ENCODE assay signal across 8 cellular contexts in genomic region chr10:72336259-72337038, GRCh38. TPM values are rescaled to one million over a fixed set of nuclear protein-coding genes. Genes with fewer than 3 reads are reported as not detected.
DNase-seq lines count a peak whose midpoint lies in the region; ATAC-seq and TF ChIP-seq lines count a peak whose summit lies in the region.

No MANE protein-coding gene starts in this region.

- CTCF ChIA-PET in activated CD4-positive, alpha-beta memory T cell treated with anti-CD3 and anti-CD28 coated beads for 36 hours (lab: Charles Lee), result interaction anchor here (0.5 to 8.9 kb wide), 53 partner anchors 9 to 440 kb away, joined by 3 to 183 read pairs (median 5); partner anchors contain the start of genes ANAPC16, ASCC1, DDIT4 and SPOCK2

- intact Hi-C loops in activated CD4-positive, alpha-beta memory T cell treated with anti-CD3 and anti-CD28 coated beads for 36 hours (cut with micrococcal nuclease), result loop anchor here (10.0 kb wide), 2 partner anchors 372 to 612 kb away; partner anchors contain the start of gene CHST3
- intact Hi-C loops in sigmoid colon (cut with DNase I), result loop anchor here (2.0 to 10.0 kb wide), 6 partner anchors 62 to 442 kb away; partner anchors contain the start of genes ANAPC16 and ASCC1

- TF ChIP-seq EP300 in gastroesophageal sphincter (IDR thresholded peaks at IDR 0.05) (no peak), sigmoid colon (IDR thresholded peaks at IDR 0.05) (no peak)

- peaks cover 66% of the 10 kb centered on the region for H3K4me1 Mint-ChIP-seq in activated CD4-positive, alpha-beta memory T cell treated with anti-CD3 and anti-CD28 coated beads for 36 hours (ENCODE audit: low read depth)

- ATAC-seq in gastroesophageal sphincter, result no peak

- H3K4me1 ChIP-seq in gastroesophageal sphincter (peaks cover 0 to 75% (median 51%) of the 10 kb centered on the region in 3 donors), sigmoid colon (peaks cover 0 to 55% (median 48%) of the 10 kb centered on the region in 4 donors)

- H3K36me3 Mint-ChIP-seq in activated CD4-positive, alpha-beta memory T cell treated with anti-CD3 and anti-CD28 coated beads for 36 hours, result peaks cover 20% of the 10 kb centered on the region

- H3K27me3 Mint-ChIP-seq in activated CD4-positive, alpha-beta memory T cell treated with anti-CD3 and anti-CD28 coated beads for 36 hours, result no peaks in the 10 kb centered on the region

- H3K36me3 ChIP-seq in gastroesophageal sphincter (peaks cover 0 to 71% of the 10 kb centered on the region in 2 donors), sigmoid colon (peaks cover 13 to 68% (median 32%) of the 10 kb centered on the region in 4 donors)

- H3K27ac ChIP-seq in gastroesophageal sphincter (peak overlapping the region; percentile 4 to 91 (median 86)), sigmoid colon (peak overlapping the region; percentile 75 to 87 (median 80))

- TF ChIP-seq POLR2A in gastroesophageal sphincter (IDR thresholded peaks at IDR 0.05) (no peak), sigmoid colon (IDR thresholded peaks at IDR 0.05) (no peak)

- peak overlapping the region; percentile 55 for H3K4me3 Mint-ChIP-seq in activated CD4-positive, alpha-beta memory T cell treated with anti-CD3 and anti-CD28 coated beads for 36 hours

- TF ChIP-seq CTCF in GM12865 (IDR thresholded peaks at IDR 0.05; ENCODE audit: insufficient read depth, low read depth, low read length, missing control alignments) (no peak), gastroesophageal sphincter (IDR thresholded peaks at IDR 0.05) (no peak), sigmoid colon (IDR thresholded peaks at IDR 0.05) (no peak)

- DNase-seq in GM12865 (ENCODE audit: low read depth) (no peak), sigmoid colon (no peak), NCI-H524 (lab: John Stamatoyannopoulos, UW) (no peak), NCI-H2081 (lab: John Stamatoyannopoulos, UW) (no peak), CD1c-positive myeloid dendritic cell (ENCODE audit: extremely low spot score) (no peak), DMS79 (lab: John Stamatoyannopoulos, UW) (no peak)
- peak; percentile 17 for DNase-seq in activated CD4-positive, alpha-beta memory T cell treated with anti-CD3 and anti-CD28 coated beads for 36 hours

- H3K9me3 ChIP-seq in gastroesophageal sphincter (no peaks in the 10 kb centered on the region), sigmoid colon (no peaks in the 10 kb centered on the region)

- H3K9me3 Mint-ChIP-seq in activated CD4-positive, alpha-beta memory T cell treated with anti-CD3 and anti-CD28 coated beads for 36 hours, result no peaks in the 10 kb centered on the region

- H3K4me3 ChIP-seq in GM12865 (ENCODE audit: low read depth, low read length), result peak overlapping the region; percentile 37
- no peak overlapping the region for H3K4me3 ChIP-seq in gastroesophageal sphincter
- H3K4me3 ChIP-seq in sigmoid colon, result no peak overlapping the region

- 60 to 74% methylated on average over 2 to 3 of the region's 18 CpGs for WGBS in gastroesophageal sphincter (ENCODE audit: low coverage in 1 of 2), 2 donors
- WGBS in sigmoid colon, 2 donors, result 91 to 95% methylated on average over 18 of the region's 18 CpGs

- peak overlapping the region; percentile 99 for H3K27ac Mint-ChIP-seq in activated CD4-positive, alpha-beta memory T cell treated with anti-CD3 and anti-CD28 coated beads for 36 hours

- H3K27me3 ChIP-seq in gastroesophageal sphincter (no peaks in the 10 kb centered on the region), sigmoid colon (no peaks in the 10 kb centered on the region)

- POLR2A ChIA-PET in activated CD4-positive, alpha-beta memory T cell treated with anti-CD3 and anti-CD28 coated beads for 36 hours (lab: Charles Lee), result interaction anchor here (1.0 to 12.2 kb wide), 11 partner anchors 8 to 288 kb away, joined by 4 to 240 read pairs (median 10); partner anchors contain the start of genes ASCC1 and DDIT4

RNA-seq across cellular contexts. Expression of gene DNAJB12, which starts 18.3 kb away (rescaled TPM):
- 10 to 100 TPM; 18.9 to 19.8 TPM for total RNA-seq in activated CD4-positive, alpha-beta memory T cell treated with anti-CD3 and anti-CD28 coated beads for 36 hours
- total RNA-seq in gastroesophageal sphincter (10 to 100 TPM; 28.6 to 43.0 (median 33.4) TPM), sigmoid colon (10 to 100 TPM; 22.4 to 38.5 (median 30.0) TPM)
- 10 to 100 TPM in 2 of 3 donors, 1 to 10 TPM in 1; 9.5 to 28.7 (median 15.6) TPM for polyA plus RNA-seq in sigmoid colon
